Comparison of ENCODE assay signal across 13 cellular contexts in genomic region chr14:101476931-101477553, GRCh38.
DNase-seq lines count a peak whose midpoint lies in the region; ATAC-seq and TF ChIP-seq lines count a peak whose summit lies in the region.
"Had no signal": no experiment of that assay in that cellular context is flagged by ENCODE, and none has a peak within 500 bp of the region (broad histone marks: within the 10 kb centered on the region; RNA-seq: fewer than 3 reads in every experiment).

No MANE protein-coding gene starts in this region.

- no peak overlapping the region for H3K4me3 Mint-ChIP-seq in progenitor cell of endocrine pancreas (ENCODE audit: low read depth)
- H3K4me3 Mint-ChIP-seq in natural killer cell: no peak overlapping the region
- H3K4me3 Mint-ChIP-seq: activated CD4-positive, alpha-beta T cell treated with anti-CD3 and anti-CD28 coated beads, Interleukin-2, amount 10 ng/mL, durations not matched to agents 7 days and 5 days had no signal

- H3K36me3 ChIP-seq in body of pancreas (replicated peaks in 1 of 2; ENCODE audit: insufficient read depth in 1 of 2, low read depth in 2 of 2): no peaks in the 10 kb centered on the region
- H3K36me3 ChIP-seq: cardiac muscle cell had no signal

- H3K27me3 Mint-ChIP-seq in progenitor cell of endocrine pancreas: no peaks in the 10 kb centered on the region
- peaks cover 22 to 23% of the 10 kb centered on the region in 2 donors for H3K27me3 Mint-ChIP-seq in natural killer cell (ENCODE audit: low read depth in 2 of 2)

- DNase-seq in HEK293T (ENCODE audit: extremely low spot score) (peak; percentile 69), NCI-H2107 (lab: John Stamatoyannopoulos, UW) (peak; percentile 83), body of pancreas (peak; percentile 86 to 94 (median 92)), progenitor cell of endocrine pancreas (ENCODE audit: low spot score, unreplicated experiment) (peak; percentile 53), NCI-H446 treated with DMSO at 0.1 percent for 48 hours (lab: John Stamatoyannopoulos, UW) (no peak), natural killer cell (no peak), midbrain (lab: John Stamatoyannopoulos, UW) (no peak)
- DNase-seq in activated naive CD4-positive, alpha-beta T cell (lab: John Stamatoyannopoulos, UW): no peak
- DNase-seq: activated CD4-positive, alpha-beta T cell treated with anti-CD3 and anti-CD28 coated beads, Interleukin-2, amount 10 ng/mL, durations not matched to agents 7 days and 5 days; hippocampal formation; right cardiac atrium had no signal

- WGBS in body of pancreas, 2 donors: 11 to 16% methylated on average over 7 to 13 of the region's 13 CpGs

- peak; percentile 89 for ATAC-seq in body of pancreas
- no peak for ATAC-seq in natural killer cell

- TF ChIP-seq POLR2A in body of pancreas (IDR thresholded peaks at IDR 0.05): peak; percentile 51 to 79 (median 78)

- TF ChIP-seq CTCF in body of pancreas (IDR thresholded peaks at IDR 0.05) (peak in 3 of 7 experiments; percentile 13 to 27 (median 20)), progenitor cell of endocrine pancreas (IDR thresholded peaks at IDR 0.05; ENCODE audit: unreplicated experiment) (no peak), natural killer cell (IDR thresholded peaks at IDR 0.05) (no peak)

- no peak overlapping the region for H3K4me3 ChIP-seq in body of pancreas
- H3K4me3 ChIP-seq: cardiac muscle cell, GM23248 had no signal

- H3K9me3 ChIP-seq in body of pancreas: no peaks in the 10 kb centered on the region

- peak overlapping the region; percentile 88 to 95 (median 91) for H3K27ac ChIP-seq in body of pancreas
- H3K27ac ChIP-seq: cardiac muscle cell, GM23248 had no signal

- no peaks in the 10 kb centered on the region for H3K27me3 ChIP-seq in body of pancreas
- H3K27me3 ChIP-seq: cardiac muscle cell had no signal

- H3K9me3 Mint-ChIP-seq in progenitor cell of endocrine pancreas (ENCODE audit: low read depth) (no peaks in the 10 kb centered on the region), natural killer cell (no peaks in the 10 kb centered on the region)
- H3K9me3 Mint-ChIP-seq: activated CD4-positive, alpha-beta T cell treated with anti-CD3 and anti-CD28 coated beads, Interleukin-2, amount 10 ng/mL, durations not matched to agents 7 days and 5 days had no signal

- H3K4me1 ChIP-seq in body of pancreas: peaks cover 50% of the 10 kb centered on the region

- intact Hi-C loops in body of pancreas (cut with DNase I): no loop called here
- intact Hi-C loops in natural killer cell (cut with micrococcal nuclease): no loop called here

- peak overlapping the region; percentile 54 for H3K27ac Mint-ChIP-seq in progenitor cell of endocrine pancreas
- no peak overlapping the region for H3K27ac Mint-ChIP-seq in natural killer cell
- H3K27ac Mint-ChIP-seq: activated CD4-positive, alpha-beta T cell treated with anti-CD3 and anti-CD28 coated beads, Interleukin-2, amount 10 ng/mL, durations not matched to agents 7 days and 5 days had no signal

- H3K4me1 Mint-ChIP-seq in progenitor cell of endocrine pancreas (ENCODE audit: low read depth): peaks cover 36% of the 10 kb centered on the region
- no peaks in the 10 kb centered on the region for H3K4me1 Mint-ChIP-seq in natural killer cell
- H3K4me1 Mint-ChIP-seq: activated CD4-positive, alpha-beta T cell treated with anti-CD3 and anti-CD28 coated beads, Interleukin-2, amount 10 ng/mL, durations not matched to agents 7 days and 5 days had no signal

- POLR2A ChIA-PET in HEK293T (lab: Yijun Ruan, JAX): no interaction called here

- CTCF ChIA-PET in HEK293T (lab: Yijun Ruan, JAX): no interaction called here

- H3K36me3 Mint-ChIP-seq in progenitor cell of endocrine pancreas (ENCODE audit: insufficient read depth): no peaks in the 10 kb centered on the region
- H3K36me3 Mint-ChIP-seq in natural killer cell: no peaks in the 10 kb centered on the region

TF ChIP-seq in HEK293T, 16 proteins besides CTCF, POLR2A, EP300 and RAD21:
- no peak for TF ChIP-seq SUZ12 (IDR thresholded peaks at IDR 0.05)
- no peak for TF ChIP-seq FOXA1 (IDR thresholded peaks at IDR 0.05)
- TF ChIP-seq L3MBTL2 (conservative IDR thresholded peaks at IDR 0.05): no peak
- no peak for TF ChIP-seq BHLHE40 (IDR thresholded peaks at IDR 0.05; ENCODE audit: borderline replicate concordance)
- no peak for TF ChIP-seq LEF1 (IDR thresholded peaks at IDR 0.05; ENCODE audit: borderline replicate concordance)
- TF ChIP-seq FOXM1 (IDR thresholded peaks at IDR 0.05; ENCODE audit: borderline replicate concordance): no peak
- TF ChIP-seq HDGF (IDR thresholded peaks at IDR 0.05; ENCODE audit: borderline replicate concordance): no peak
- TF ChIP-seq ZNF384 (IDR thresholded peaks at IDR 0.05): no peak
- TF ChIP-seq FOXK2 (IDR thresholded peaks at IDR 0.05): no peak

Comparison
In these comparisons a context has a peak if more than half of its experiments do, and no peak if none do; other contexts are left out.
1. DNase-seq: peak in HEK293T (single experiment), NCI-H2107 (single experiment), body of pancreas (4 of 4) and progenitor cell of endocrine pancreas (single experiment); none in NCI-H446 treated with DMSO at 0.1 percent for 48 hours (single experiment), natural killer cell (single experiment), midbrain (single experiment) and activated naive CD4-positive, alpha-beta T cell (0 of 4).